Comparison of ENCODE assay signal across 10 cellular contexts in genomic region chr14:54857830-54858269, GRCh38. TPM values are rescaled to one million over a fixed set of nuclear protein-coding genes. Genes with fewer than 3 reads are reported as not detected.
DNase-seq lines count a peak whose midpoint lies in the region; ATAC-seq lines count a peak whose summit lies in the region.
"Had no signal": no experiment of that assay in that cellular context is flagged by ENCODE, and none has a peak within 500 bp of the region (broad histone marks: within the 10 kb centered on the region; RNA-seq: fewer than 3 reads in every experiment).

No MANE protein-coding gene starts in this region.

- peak overlapping the region; percentile 20 for H3K4me3 Mint-ChIP-seq in activated naive CD8-positive, alpha-beta T cell treated with anti-CD3 and anti-CD28 coated beads, Interleukin-2, amount 10 ng/mL, durations not matched to agents 7 days and 5 days
- no peak overlapping the region for H3K4me3 Mint-ChIP-seq in activated naive CD8-positive, alpha-beta T cell treated with anti-CD3 and anti-CD28 coated beads for 36 hours

- no peak overlapping the region for H3K4me3 ChIP-seq in subcutaneous abdominal adipose tissue (ENCODE audit: low read depth in 1 of 5, low read length in 5 of 5)
- H3K4me3 ChIP-seq: A549 had no signal

- DNase-seq in activated naive CD8-positive, alpha-beta T cell treated with anti-CD3 and anti-CD28 coated beads, Interleukin-2, amount 10 ng/mL, durations not matched to agents 7 days and 5 days: no peak
- no peak for DNase-seq in activated naive CD8-positive, alpha-beta T cell treated with anti-CD3 and anti-CD28 coated beads for 36 hours
- DNase-seq in fibroblast of gingiva (ENCODE audit: low read depth) (peak; percentile 2), SHP77 treated with DMSO at 0.1 percent for 48 hours (lab: John Stamatoyannopoulos, UW) (no peak), NCI-H510A (lab: John Stamatoyannopoulos, UW) (no peak), SHP77 (lab: John Stamatoyannopoulos, UW) (no peak)
- DNase-seq: T-helper 17 cell had no signal

- no peaks in the 10 kb centered on the region for H3K9me3 Mint-ChIP-seq in activated naive CD8-positive, alpha-beta T cell treated with anti-CD3 and anti-CD28 coated beads, Interleukin-2, amount 10 ng/mL, durations not matched to agents 7 days and 5 days
- H3K9me3 Mint-ChIP-seq in activated naive CD8-positive, alpha-beta T cell treated with anti-CD3 and anti-CD28 coated beads for 36 hours: no peaks in the 10 kb centered on the region

- H3K27me3 ChIP-seq in subcutaneous abdominal adipose tissue (ENCODE audit: control insufficient read depth in 5 of 5, insufficient read depth in 4 of 5, low read length in 5 of 5): no peaks in the 10 kb centered on the region

- peak overlapping the region; percentile 52 for H3K27ac ChIP-seq in subcutaneous abdominal adipose tissue (ENCODE audit: low read depth, low read length)
- H3K27ac ChIP-seq: A549 had no signal

- H3K27ac Mint-ChIP-seq in activated naive CD8-positive, alpha-beta T cell treated with anti-CD3 and anti-CD28 coated beads, Interleukin-2, amount 10 ng/mL, durations not matched to agents 7 days and 5 days: peak overlapping the region; percentile 18
- H3K27ac Mint-ChIP-seq in activated naive CD8-positive, alpha-beta T cell treated with anti-CD3 and anti-CD28 coated beads for 36 hours: no peak overlapping the region

- peaks cover 21% of the 10 kb centered on the region for H3K4me1 Mint-ChIP-seq in activated naive CD8-positive, alpha-beta T cell treated with anti-CD3 and anti-CD28 coated beads, Interleukin-2, amount 10 ng/mL, durations not matched to agents 7 days and 5 days
- peaks cover 25% of the 10 kb centered on the region for H3K4me1 Mint-ChIP-seq in activated naive CD8-positive, alpha-beta T cell treated with anti-CD3 and anti-CD28 coated beads for 36 hours

- POLR2A ChIA-PET in activated naive CD8-positive, alpha-beta T cell treated with anti-CD3 and anti-CD28 coated beads, Interleukin-2, amount 10 ng/mL, durations not matched to agents 7 days and 5 days (lab: Charles Lee): no interaction called here

- no peaks in the 10 kb centered on the region for H3K36me3 ChIP-seq in subcutaneous abdominal adipose tissue (ENCODE audit: control insufficient read depth in 5 of 5, insufficient read depth in 5 of 5, low read length in 5 of 5)

- H3K4me1 ChIP-seq in subcutaneous abdominal adipose tissue (ENCODE audit: control insufficient read depth in 5 of 5, insufficient read depth in 5 of 5, low read length in 5 of 5): peaks cover 0 to 15% (median 13%) of the 10 kb centered on the region in 5 donors
- H3K4me1 ChIP-seq: A549 had no signal

- peaks cover 26% of the 10 kb centered on the region for H3K36me3 Mint-ChIP-seq in activated naive CD8-positive, alpha-beta T cell treated with anti-CD3 and anti-CD28 coated beads, Interleukin-2, amount 10 ng/mL, durations not matched to agents 7 days and 5 days
- peaks cover 21% of the 10 kb centered on the region for H3K36me3 Mint-ChIP-seq in activated naive CD8-positive, alpha-beta T cell treated with anti-CD3 and anti-CD28 coated beads for 36 hours

- no peak overlapping the region for H3K9ac ChIP-seq in subcutaneous abdominal adipose tissue (ENCODE audit: low read length in 5 of 5)

- H3K9me3 ChIP-seq in subcutaneous abdominal adipose tissue (ENCODE audit: control insufficient read depth in 5 of 5, low read length in 5 of 5): no peaks in the 10 kb centered on the region
- H3K9me3 ChIP-seq: A549 had no signal

- no peaks in the 10 kb centered on the region for H3K27me3 Mint-ChIP-seq in activated naive CD8-positive, alpha-beta T cell treated with anti-CD3 and anti-CD28 coated beads, Interleukin-2, amount 10 ng/mL, durations not matched to agents 7 days and 5 days
- no peaks in the 10 kb centered on the region for H3K27me3 Mint-ChIP-seq in activated naive CD8-positive, alpha-beta T cell treated with anti-CD3 and anti-CD28 coated beads for 36 hours
- H3K27me3 Mint-ChIP-seq: T-helper 17 cell had no signal

- peak; percentile 30 for ATAC-seq in activated naive CD8-positive, alpha-beta T cell treated with anti-CD3 and anti-CD28 coated beads, Interleukin-2, amount 10 ng/mL, durations not matched to agents 7 days and 5 days (ENCODE audit: low read depth)
- peak; percentile 68 for ATAC-seq in HG03159 (IDR thresholded peaks at IDR 0.05; ENCODE audit: unreplicated experiment)
- ATAC-seq: A549, T-helper 17 cell had no signal

RNA-seq across cellular contexts. Expression of gene GCH1, which starts 44.8 kb away (rescaled TPM):
- total RNA-seq in activated naive CD8-positive, alpha-beta T cell treated with anti-CD3 and anti-CD28 coated beads, Interleukin-2, amount 10 ng/mL, durations not matched to agents 7 days and 5 days: 10 to 100 TPM; 46.4 to 47.3 TPM
- total RNA-seq in activated naive CD8-positive, alpha-beta T cell treated with anti-CD3 and anti-CD28 coated beads for 36 hours: 10 to 100 TPM; 45.9 to 47.5 TPM
